ENCODE assay signal across 8 cellular contexts in the genomic region with DNA sequence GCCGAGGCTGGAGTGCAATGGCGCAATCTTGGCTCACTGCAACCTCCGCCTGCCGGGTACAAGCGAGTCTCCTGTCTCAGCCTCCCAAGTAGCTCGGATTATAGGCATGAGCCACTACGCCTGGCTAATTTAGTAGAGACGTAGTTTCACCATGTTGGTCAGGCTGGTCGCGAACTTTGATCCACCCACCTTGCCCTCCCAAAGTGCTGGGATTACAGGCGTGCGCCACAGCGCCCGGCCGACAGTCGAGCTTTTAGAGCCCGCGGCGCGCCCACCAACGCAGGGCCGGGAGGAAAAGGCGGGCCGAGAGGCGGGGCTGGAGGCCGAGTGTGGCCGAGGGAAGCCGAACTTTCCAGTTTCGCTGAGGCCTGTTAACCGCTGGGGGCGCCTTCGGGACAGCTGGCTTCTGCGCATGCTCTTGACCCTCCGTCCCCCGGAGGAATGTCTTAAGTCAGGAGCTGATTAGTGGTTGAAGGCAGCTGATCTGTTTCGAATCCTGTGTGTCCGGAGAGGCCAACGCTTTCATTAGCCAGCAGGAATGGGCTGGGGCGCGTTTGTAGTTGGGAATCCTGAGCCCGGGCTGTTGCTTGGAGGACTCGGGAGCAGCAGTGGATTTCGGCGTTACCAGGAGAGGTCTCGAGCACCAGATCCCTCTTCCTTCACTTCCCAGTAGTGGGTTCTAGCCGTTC. TPM values are rescaled to one million over a fixed set of nuclear protein-coding genes. Genes with fewer than 3 reads are reported as not detected.
DNase-seq lines count a peak whose midpoint lies in the region; ATAC-seq and TF ChIP-seq lines count a peak whose summit lies in the region.

No MANE protein-coding gene starts in this region.

- CTCF ChIA-PET in PC-9 (lab: Charles Lee): interaction anchor here (0.6 to 1.8 kb wide), 7 partner anchors 10 to 1118 kb away, joined by 3 to 16 read pairs (median 4); a partner anchor contains a TSS

- H3K27ac ChIP-seq in PC-9: peak overlapping the region; percentile 83

- H3K9me2 ChIP-seq in PC-9 (ENCODE audit: insufficient read depth): no peaks in the 10 kb centered on the region

- H3K9me3 ChIP-seq in PC-9 (ENCODE audit: insufficient read depth, low read depth) (no peaks in the 10 kb centered on the region), mucosa of stomach (ENCODE audit: control insufficient read depth, low read length) (no peaks in the 10 kb centered on the region)

- H3K4me1 Mint-ChIP-seq in activated T-cell treated with anti-CD3 and anti-CD28 coated beads, Interleukin-2, amount 50 U/mL, for 4 hours (ENCODE audit: low read depth): peaks cover 50% of the 10 kb centered on the region

- no peaks in the 10 kb centered on the region for H3K27me3 Mint-ChIP-seq in activated T-cell treated with anti-CD3 and anti-CD28 coated beads, Interleukin-2, amount 50 U/mL, for 4 hours (ENCODE audit: low read depth)

- H3K4me1 ChIP-seq in PC-9 (replicated peaks; ENCODE audit: insufficient read depth): peaks cover 33% of the 10 kb centered on the region
- peaks cover 31% of the 10 kb centered on the region for H3K4me1 ChIP-seq in mucosa of stomach (ENCODE audit: control insufficient read depth, insufficient read depth, low read length)

- H3K4me3 ChIP-seq in PC-9 (peak overlapping the region; percentile 61), mucosa of stomach (ENCODE audit: low read length) (peak overlapping the region; percentile 75)

- 0 out of 2 replicates have a peak, but pooled peaks cover 3% of the 10 kb centered on the region for H3K79me2 ChIP-seq in PC-9 (ENCODE audit: low read depth)

- DNase-seq in DMS53 treated with DMSO at 0.1 percent for 48 hours (lab: John Stamatoyannopoulos, UW; ENCODE audit: unreplicated experiment): peak; percentile 92
- DNase-seq in KG1 (lab: John Stamatoyannopoulos, UW): peak; percentile 95
- DNase-seq in PC-9: peak; percentile 89 to 97
- DNase-seq in activated T-cell treated with anti-CD3 and anti-CD28 coated beads, Interleukin-2, amount 50 U/mL, for 4 hours: peak; percentile 91
- DNase-seq in stimulated activated CD8-positive, alpha-beta memory T cell treated with anti-CD3 and anti-CD28 coated beads, Interleukin-4, amount 100 ng/mL, for 48 hours: peak; percentile 96

- H3F3A ChIP-seq in PC-9 (ENCODE audit: insufficient read depth, low read depth): peaks cover 22% of the 10 kb centered on the region

- POLR2A ChIA-PET in PC-9 (lab: Charles Lee; ENCODE audit: unreplicated experiment): interaction anchor here (0.5 to 1.5 kb wide), 11 partner anchors 10 to 1319 kb away, joined by 3 to 12 read pairs (median 4); a partner anchor contains a TSS

- peak overlapping the region; percentile 86 for H3K4me3 Mint-ChIP-seq in activated T-cell treated with anti-CD3 and anti-CD28 coated beads, Interleukin-2, amount 50 U/mL, for 4 hours

- peaks cover 1% of the 10 kb centered on the region for H3K36me3 Mint-ChIP-seq in activated T-cell treated with anti-CD3 and anti-CD28 coated beads, Interleukin-2, amount 50 U/mL, for 4 hours (ENCODE audit: insufficient read depth)

- H4K20me1 ChIP-seq in PC-9 (ENCODE audit: insufficient read depth): no peaks in the 10 kb centered on the region

- peak overlapping the region; percentile 88 for H3K9ac ChIP-seq in mucosa of stomach (ENCODE audit: low read length)

- TF ChIP-seq CTCF in PC-9 (conservative IDR thresholded peaks at IDR 0.05): peak; percentile 78

- H3K36me3 ChIP-seq in PC-9 (ENCODE audit: low read depth) (no peaks in the 10 kb centered on the region), mucosa of stomach (ENCODE audit: control insufficient read depth, insufficient read depth, low read length) (no peaks in the 10 kb centered on the region)

- H3K27me3 ChIP-seq in PC-9 (ENCODE audit: insufficient read depth, low read depth) (no peaks in the 10 kb centered on the region), mucosa of stomach (ENCODE audit: control insufficient read depth, insufficient read depth, low read length) (no peaks in the 10 kb centered on the region)

- intact Hi-C loops in PC-9 (cut with micrococcal nuclease; ENCODE audit: unreplicated experiment): no loop called here

- H3K9me3 Mint-ChIP-seq in activated T-cell treated with anti-CD3 and anti-CD28 coated beads, Interleukin-2, amount 50 U/mL, for 4 hours: no peaks in the 10 kb centered on the region

- H3K4me2 ChIP-seq in PC-9: peak overlapping the region; percentile 87

- peak; percentile 85 for ATAC-seq in GM21619 (IDR thresholded peaks at IDR 0.05; ENCODE audit: unreplicated experiment)
- peak; percentile 94 to 97 for ATAC-seq in activated T-cell treated with anti-CD3 and anti-CD28 coated beads, Interleukin-2, amount 50 U/mL, for 4 hours
- ATAC-seq in esophagus mucosa: peak; percentile 91

- peak overlapping the region; percentile 94 for H2AFZ ChIP-seq in PC-9

- BruUV-seq in PC-9 (replicated peaks; lab: Mats Ljungman, UMichigan): no TSS peak

RNA-seq across cellular contexts. Expression of a gene that starts 10.0 kb away (rescaled TPM):
- total RNA-seq in PC-9 (2021) (1,651 and 3,001 TPM in 2 replicates), esophagus mucosa (2,110 TPM)
- 1,000 to 10,000 TPM; 3,232 to 3,343 (median 3,252) TPM for total RNA-seq in activated T-cell treated with anti-CD3 and anti-CD28 coated beads, Interleukin-2, amount 50 U/mL, for 4 hours

RNA-seq across cellular contexts. Expression of a gene that starts 48.5 kb away (rescaled TPM):
- total RNA-seq in PC-9 (2021) (78.7 and 100 TPM in 2 replicates), esophagus mucosa (16.0 TPM)
- total RNA-seq in activated T-cell treated with anti-CD3 and anti-CD28 coated beads, Interleukin-2, amount 50 U/mL, for 4 hours: 1 to 10 TPM; 3.4 to 3.7 (median 3.5) TPM

Comparison
In these comparisons a context has a peak if more than half of its experiments do, and no peak if none do; other contexts are left out.
1. Peak in every context shown above with its lines: DNase-seq, ATAC-seq, H3K4me3 ChIP-seq and H3K27ac ChIP-seq.